7 cellular contexts compared by ENCODE assay signal in the genomic region with DNA sequence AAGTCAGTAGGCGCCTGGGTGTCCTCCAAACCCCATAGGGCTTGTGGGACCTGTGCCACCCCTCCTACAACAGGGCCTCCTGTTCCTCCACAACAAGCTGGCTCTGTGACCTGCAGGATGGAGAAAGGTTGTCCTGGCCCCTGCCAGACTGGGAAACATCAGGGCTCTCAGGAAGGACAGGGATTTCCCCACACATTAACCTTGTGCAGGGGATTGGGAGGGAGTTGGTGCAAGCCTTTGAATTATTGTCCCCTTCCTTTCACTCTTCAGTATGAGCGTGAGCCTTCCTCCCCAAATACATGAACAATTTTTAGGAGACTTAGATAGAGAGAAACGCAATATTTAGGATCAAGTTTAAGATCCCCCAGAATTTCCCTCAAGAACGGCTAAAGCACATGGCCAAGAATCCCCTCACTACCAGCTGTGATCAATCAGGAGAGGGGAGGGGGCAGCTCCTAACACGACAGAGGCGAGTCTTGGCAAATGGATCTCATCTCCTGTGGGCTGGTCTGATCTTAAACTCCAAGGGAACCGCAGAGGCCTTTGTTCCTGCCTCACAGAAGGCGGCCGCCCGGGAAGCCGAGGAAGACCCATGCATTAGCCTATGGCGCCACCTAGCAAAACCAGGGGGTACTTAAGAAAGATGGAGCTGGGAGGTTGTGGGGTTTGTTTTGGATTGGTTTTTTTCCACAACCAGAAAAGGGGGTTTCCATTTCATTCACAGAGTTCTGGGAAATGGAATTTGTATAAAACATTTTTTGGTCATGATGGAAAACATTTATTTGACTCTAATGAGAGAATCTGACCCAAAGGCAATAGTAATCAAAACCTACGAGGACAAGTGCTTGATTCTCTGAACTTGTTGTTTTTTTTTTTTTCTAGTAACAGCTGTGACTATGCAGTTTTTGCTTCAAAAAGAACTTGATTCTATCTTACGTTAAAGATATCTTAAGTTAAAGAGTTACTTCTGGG. TPM values are rescaled to one million over a fixed set of nuclear protein-coding genes. Genes with fewer than 3 reads are reported as not detected.
DNase-seq lines count a peak whose midpoint lies in the region; TF ChIP-seq lines count a peak whose summit lies in the region.

No MANE protein-coding gene starts in this region.

- TF ChIP-seq POLR2A in suprapubic skin (IDR thresholded peaks at IDR 0.05): no peak

- H3K27me3 ChIP-seq in suprapubic skin: no peaks in the 10 kb centered on the region

- no peaks in the 10 kb centered on the region for H3K36me3 Mint-ChIP-seq in nephron (ENCODE audit: low read depth)

- TF ChIP-seq CTCF in GM12875 (IDR thresholded peaks at IDR 0.05; ENCODE audit: borderline replicate concordance, insufficient read depth, low read depth, low read length) (peak; percentile 66), fibroblast of mammary gland (conservative IDR thresholded peaks at IDR 0.05; ENCODE audit: control insufficient read depth, insufficient read depth, low read depth, low read length) (peak; percentile 98), nephron (IDR thresholded peaks at IDR 0.05; ENCODE audit: unreplicated experiment in 3 of 3) (peak; percentile 91 to 94 (median 92)), suprapubic skin (IDR thresholded peaks at IDR 0.05) (peak; percentile 78 to 86)

- H3K4me3 ChIP-seq in GM12875 (ENCODE audit: low read depth, low read length): no peak overlapping the region
- no peak overlapping the region for H3K4me3 ChIP-seq in fibroblast of mammary gland (ENCODE audit: control insufficient read depth, low read depth, low read length)
- H3K4me3 ChIP-seq in suprapubic skin: no peak overlapping the region

- DNase-seq in HT-29 (ENCODE audit: low spot score) (peak; percentile 75), NCI-H82 (lab: John Stamatoyannopoulos, UW) (peak; percentile 87), fibroblast of mammary gland (ENCODE audit: low read depth) (peak; percentile 90), suprapubic skin (ENCODE audit: low spot score in 2 of 2) (peak; percentile 88 to 89)
- DNase-seq in activated CD8-positive, alpha-beta memory T cell treated with anti-CD3 and anti-CD28 coated beads, Interleukin-2, amount 50 U/mL, for 48 hours: peak; percentile 73

- no peak for TF ChIP-seq EP300 in suprapubic skin (IDR thresholded peaks at IDR 0.05)

- WGBS in suprapubic skin: 24% methylated on average over 13 of the region's 14 CpGs

- H3K27ac Mint-ChIP-seq in nephron: peak overlapping the region; percentile 89 to 95 (median 93)

- peaks cover 26% of the 10 kb centered on the region for H3K4me1 Mint-ChIP-seq in nephron

- H3K4me1 ChIP-seq in suprapubic skin: peaks cover 35% of the 10 kb centered on the region

- H3K36me3 ChIP-seq in suprapubic skin: no peaks in the 10 kb centered on the region

- H3K9me3 ChIP-seq in suprapubic skin: no peaks in the 10 kb centered on the region

- H3K4me3 Mint-ChIP-seq in nephron: no peak overlapping the region

- H3K27me3 Mint-ChIP-seq in nephron (ENCODE audit: low read depth): no peaks in the 10 kb centered on the region

- no peak overlapping the region for H3K27ac ChIP-seq in suprapubic skin

- no peaks in the 10 kb centered on the region for H3K9me3 Mint-ChIP-seq in nephron

RNA-seq across cellular contexts. Expression of a gene that starts 36.1 kb away (rescaled TPM):
- total RNA-seq in HT-29 (2014; rRNA removed; shearing (Covaris generic)): not detected in 2 replicates
- total RNA-seq in suprapubic skin: 10 to 100 TPM; 20.0 to 44.3 (median 22.0) TPM

Comparison
In these comparisons a context has a peak if more than half of its experiments do, and no peak if none do; other contexts are left out.
1. RNA of a gene that starts 36.1 kb away (total RNA-seq): 20.0 to 44.3 TPM in suprapubic skin; not detected in HT-29; every median in the first group is over 10 times any median in the second.
2. Peak in every context shown above with its lines, with median percentiles within 50 percentile points of each other: CTCF ChIP-seq and DNase-seq.